9 cellular contexts compared by ENCODE assay signal in the genomic region with DNA sequence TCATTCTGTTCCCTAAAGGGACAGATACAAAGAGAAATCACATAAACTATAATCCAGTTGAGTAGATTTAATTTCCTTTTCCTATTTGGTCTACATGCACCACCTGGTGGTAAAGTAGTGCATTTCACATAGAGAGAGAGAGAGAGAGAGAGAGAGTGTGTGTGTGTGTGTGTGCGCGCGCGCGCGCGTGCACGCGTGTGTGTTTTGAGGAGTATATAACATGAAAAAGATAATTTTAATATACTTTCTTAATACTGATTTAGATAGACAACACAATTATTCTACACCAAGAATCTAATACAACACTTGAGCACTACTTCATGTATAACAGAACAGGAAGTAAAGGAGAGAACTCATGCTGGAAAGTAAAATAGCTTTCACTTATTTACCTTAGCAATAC. TPM values are rescaled to one million over a fixed set of nuclear protein-coding genes. Genes with fewer than 3 reads are reported as not detected.
DNase-seq lines count a peak whose midpoint lies in the region; ATAC-seq, FAIRE-seq and TF ChIP-seq lines count a peak whose summit lies in the region.
"Had no signal": no experiment of that assay in that cellular context is flagged by ENCODE, and none has a peak within 500 bp of the region (broad histone marks: within the 10 kb centered on the region; RNA-seq: fewer than 3 reads in every experiment).

No MANE protein-coding gene starts in this region.

- peaks cover 3 to 7% (median 6%) of the 10 kb centered on the region in 3 donors for H3K27me3 Mint-ChIP-seq in immature natural killer cell (ENCODE audit: low read depth in 3 of 3)
- H3K27me3 Mint-ChIP-seq: dendritic cell treated with granulocyte-macrophage colony-stimulating factor and Interleukin-4, amounts not matched to agents 40 ng/mL and 50 ng/mL, for 4 days had no signal

- no peak overlapping the region for H3K4me3 ChIP-seq in body of pancreas

- intact Hi-C loops in body of pancreas (cut with DNase I) = loop anchor here (10.0 kb wide), 1 partner anchor 567 kb away; no protein-coding TSS in a partner anchor

- peaks cover 3 to 4% of the 10 kb centered on the region in 2 donors for H3K4me1 Mint-ChIP-seq in immature natural killer cell

- no peaks in the 10 kb centered on the region for H3K9me3 Mint-ChIP-seq in immature natural killer cell

- no peaks in the 10 kb centered on the region for H3K27me3 ChIP-seq in body of pancreas

- H3K4me1 ChIP-seq in body of pancreas = no peaks in the 10 kb centered on the region

- H3K9me3 ChIP-seq in body of pancreas = no peaks in the 10 kb centered on the region

- ATAC-seq in HG03354 (IDR thresholded peaks at IDR 0.05; ENCODE audit: poor library complexity, severe bottlenecking, unreplicated experiment) (peak; percentile 77), body of pancreas (peak; percentile 81), HG02798 (IDR thresholded peaks at IDR 0.05; ENCODE audit: poor library complexity, unreplicated experiment) (no peak)

- TF ChIP-seq POLR2A in body of pancreas (IDR thresholded peaks at IDR 0.05) = no peak

- H3K4me3 Mint-ChIP-seq in immature natural killer cell = peak overlapping the region in 4 of 5 donors; percentile 36 to 54 (median 47)
- H3K4me3 Mint-ChIP-seq: dendritic cell treated with granulocyte-macrophage colony-stimulating factor and Interleukin-4, amounts not matched to agents 40 ng/mL and 50 ng/mL, for 4 days had no signal

- peak; percentile 47 for DNase-seq in GDM1 (lab: John Stamatoyannopoulos, UW)
- peak; percentile 16 for DNase-seq in RCC 7860 (ENCODE audit: low spot score)
- peak; percentile 37 to 51 (median 45) for DNase-seq in body of pancreas
- peak; percentile 45 to 57 (median 57) for DNase-seq in immature natural killer cell
- peak; percentile 11 for DNase-seq in stimulated activated CD4-positive, alpha-beta T cell treated with anti-CD3 and anti-CD28 coated beads, Interleukin-12 subunit alpha, Interleukin-12 subunit beta, amount 100 ng/mL, for 4 hours
- no peak for DNase-seq in COLO829 (ENCODE audit: low spot score)

- H3K27ac Mint-ChIP-seq in immature natural killer cell = peak overlapping the region in 4 of 6 donors; percentile 6 to 69 (median 57)
- H3K27ac Mint-ChIP-seq: dendritic cell treated with granulocyte-macrophage colony-stimulating factor and Interleukin-4, amounts not matched to agents 40 ng/mL and 50 ng/mL, for 4 days had no signal

- peak; percentile 4 for FAIRE-seq in RCC 7860 (lab: Jason Lieb, UNC)

- WGBS in body of pancreas, 2 donors = 7 to 13% methylated on average over 9 of the region's 9 CpGs

- H3K27ac ChIP-seq in body of pancreas = no peak overlapping the region

- no peaks in the 10 kb centered on the region for H3K36me3 Mint-ChIP-seq in immature natural killer cell

- no peaks in the 10 kb centered on the region for H3K36me3 ChIP-seq in body of pancreas (replicated peaks in 1 of 2; ENCODE audit: insufficient read depth in 1 of 2, low read depth in 2 of 2)

- TF ChIP-seq CTCF in body of pancreas (IDR thresholded peaks at IDR 0.05) = peak; percentile 22 to 100 (median 77)

RNA-seq across cellular contexts. Expression of gene FGF7, which starts 1.1 kb away (rescaled TPM):
- 10 to 100 TPM in 1 of 2 donors, 1 to 10 TPM in 1; 9.9 to 18.5 TPM for total RNA-seq in body of pancreas
- polyA plus RNA-seq in immature natural killer cell = not detected
